Comparison of ENCODE assay signal across 9 cellular contexts in genomic region chrX:85429066-85429465, GRCh38. TPM values are rescaled to one million over a fixed set of nuclear protein-coding genes. Genes with fewer than 3 reads are reported as not detected.
"Had no signal": no experiment of that assay in that cellular context is flagged by ENCODE, and none has a peak within 500 bp of the region (broad histone marks: within the 10 kb centered on the region; RNA-seq: fewer than 3 reads in every experiment).

No MANE protein-coding gene starts in this region.

- FAIRE-seq: HepG2, HTR-8/SVneo, K562 had no signal

- H3K36me3 Mint-ChIP-seq: IgD-negative memory B cell had no signal

- H3K4me1 Mint-ChIP-seq: IgD-negative memory B cell had no signal

- DNase-seq: IMR-90, KBM-7, KG1 had no signal

- ATAC-seq: HepG2, K562 had no signal

- H3K4me3 Mint-ChIP-seq: IgD-negative memory B cell had no signal

- H3K27me3 Mint-ChIP-seq: IgD-negative memory B cell had no signal

- H3K27ac ChIP-seq: HL-60, KMS-11 had no signal

- H3K27ac Mint-ChIP-seq: IgD-negative memory B cell had no signal

- H3K4me3 ChIP-seq: K562 had no signal

RNA-seq across cellular contexts. Expression of gene POF1B, which starts 49.6 kb away (rescaled TPM):
- total RNA-seq: HepG2, IMR-90 had no signal
